1 cellular context compared by ENCODE assay signal in genomic region chr7:148697256-148697841, GRCh38.
TF ChIP-seq lines count a peak whose summit lies in the region.

No MANE protein-coding gene starts in this region.

TF ChIP-seq in K562, 482 proteins besides CTCF, POLR2A, EP300 and RAD21 (continued from another document and continues in another):
- TF ChIP-seq E2F6 (IDR thresholded peaks at IDR 0.05; ENCODE audit: borderline replicate concordance in 1 of 2, extremely low read depth in 1 of 2, insufficient read depth in 1 of 2, insufficient read length in 1 of 2, low read depth in 1 of 2, low read length in 1 of 2, poor library complexity in 1 of 2, severe bottlenecking in 1 of 2) (peak; percentile 10 to 61), AFF4 (CRISPR knock-in tag; IDR thresholded peaks at IDR 0.05) (no peak), SMARCE1 (IDR thresholded peaks at IDR 0.05) (0 out of 2 replicates have a peak, but pooled peaks have one; percentile 7), KDM5B (IDR thresholded peaks at IDR 0.05; ENCODE audit: insufficient replicate concordance, low read depth, low read length) (peak; percentile 47), UBTF (IDR thresholded peaks at IDR 0.05; ENCODE audit: borderline replicate concordance in 1 of 2, low read depth in 2 of 2, low read length in 2 of 2) (0 out of 4 replicates have a peak, but pooled peaks of 1 of the 2 experiments have one; percentile 53), SIX5 (IDR thresholded peaks at IDR 0.05; ENCODE audit: borderline replicate concordance in 1 of 2, insufficient read depth in 1 of 2, low read depth in 1 of 2, low read length in 2 of 2) (no peak), ZNF592 (IDR thresholded peaks at IDR 0.05) (peak; percentile 76), ZNF41 (CRISPR knock-in tag; conservative IDR thresholded peaks at IDR 0.05) (no peak), ATF4 (CRISPR knock-in tag; IDR thresholded peaks at IDR 0.05) (0 out of 2 replicates have a peak, but pooled peaks have one; percentile 38), HBP1 (CRISPR knock-in tag; IDR thresholded peaks at IDR 0.05) (no peak), CREM (IDR thresholded peaks at IDR 0.05; ENCODE audit: low read depth) (0 out of 2 replicates have a peak, but pooled peaks have one; percentile 38), TBL1XR1 (IDR thresholded peaks at IDR 0.05; ENCODE audit: low read length in 2 of 2) (peak in 1 of 2 experiments; percentile 17; a peak in 1 of 4 replicates), ZBTB33 (CRISPR knock-in tag; IDR thresholded peaks at IDR 0.05) (0 out of 2 replicates have a peak, but pooled peaks have one; percentile 8), ZNF134 (CRISPR knock-in tag; conservative IDR thresholded peaks at IDR 0.05) (0 out of 2 replicates have a peak, but pooled peaks have one; percentile 24), RBM39 (optimal IDR thresholded peaks at IDR 0.05; ENCODE audit: low read depth, low read length) (peak; percentile 38), NR2C2 (CRISPR knock-in tag; IDR thresholded peaks at IDR 0.05) (no peak), NR2C2 (tag; IDR thresholded peaks at IDR 0.05) (no peak), ZNF586 (CRISPR knock-in tag; conservative IDR thresholded peaks at IDR 0.05) (no peak), GABPB1 (CRISPR knock-in tag; IDR thresholded peaks at IDR 0.05) (no peak), TARDBP (IDR thresholded peaks at IDR 0.05) (0 out of 2 replicates have a peak, but pooled peaks have one; percentile 11), SOX6 (IDR thresholded peaks at IDR 0.05) (0 out of 2 replicates have a peak, but pooled peaks have one; percentile 33), ZBTB49 (CRISPR knock-in tag; IDR thresholded peaks at IDR 0.05; ENCODE audit: borderline replicate concordance) (no peak), GTF2E2 (tag; IDR thresholded peaks at IDR 0.05) (peak; percentile 26; the same call in 1 of the 2 replicates), JUN (IDR thresholded peaks at IDR 0.05; ENCODE audit: borderline replicate concordance, low read depth, low read length) (no peak), JUN (CRISPR knock-in tag; IDR thresholded peaks at IDR 0.05; ENCODE audit: borderline replicate concordance) (0 out of 2 replicates have a peak, but pooled peaks have one; percentile 50), SMARCA5 (IDR thresholded peaks at IDR 0.05) (no peak), ATF7 (IDR thresholded peaks at IDR 0.05) (peak; percentile 51; the same call in 1 of the 2 replicates), CREBBP (IDR thresholded peaks at IDR 0.05; ENCODE audit: low read depth, low read length) (no peak), CEBPZ (IDR thresholded peaks at IDR 0.05; ENCODE audit: borderline replicate concordance, low read depth, low read length) (no peak), SMARCC2 (IDR thresholded peaks at IDR 0.05; ENCODE audit: low read depth) (peak; percentile 35; the same call in 1 of the 2 replicates), NCOA6 (IDR thresholded peaks at IDR 0.05) (no peak), CTBP1 (IDR thresholded peaks at IDR 0.05; ENCODE audit: borderline replicate concordance) (peak; percentile 47; the same call in 1 of the 2 replicates)
